8 cellular contexts compared by ENCODE assay signal in genomic region chr11:76444384-76445121, GRCh38. TPM values are rescaled to one million over a fixed set of nuclear protein-coding genes. Genes with fewer than 3 reads are reported as not detected.
A peak's percentile ranks its signal among the peaks of the same experiment; 100 is the strongest.
DNase-seq lines count a peak whose midpoint lies in the region; ATAC-seq, FAIRE-seq and TF ChIP-seq lines count a peak whose summit lies in the region.

EMSY (plus strand) TSS chr11:76445018; CDS start chr11:76446939, 1,921 bp downstream.

- H3K36me3 ChIP-seq in HepG2 (replicated peaks in 1 of 2; ENCODE audit: control insufficient read depth in 1 of 2, insufficient read depth in 2 of 2, low read length in 2 of 2), result peaks cover 2 to 8% of the 10 kb centered on the region in 2 experiments; a peak in 2 of 5 replicates

- TF ChIP-seq POLR2A in HepG2 (IDR thresholded peaks at IDR 0.05; ENCODE audit: insufficient read depth in 1 of 2, low read depth in 2 of 2, low read length in 2 of 2), result peak; percentile 96 to 99

- peak within 1 kb of the TSS; percentile 91 for H3K27ac Mint-ChIP-seq in activated CD4-positive, alpha-beta memory T cell treated with anti-CD3 and anti-CD28 coated beads for 36 hours

- H3K9ac ChIP-seq in HepG2 (ENCODE audit: insufficient read depth, low read depth, low read length), result peak within 1 kb of the TSS; percentile 97

- TF ChIP-seq RAD21 in HepG2 (CRISPR knock-in tag; IDR thresholded peaks at IDR 0.05), result peak; percentile 31; the same call in 1 of the 2 replicates

- peak within 1 kb of the TSS; percentile 85 for H2AFZ ChIP-seq in HepG2 (ENCODE audit: low read length)

- peaks cover 53% of the 10 kb centered on the region for H3K79me2 ChIP-seq in HepG2 (ENCODE audit: insufficient read depth, low read length)

- CTCF ChIA-PET in activated CD4-positive, alpha-beta memory T cell treated with anti-CD3 and anti-CD28 coated beads for 36 hours (lab: Charles Lee), result interaction anchor here (3.1 kb wide), 1 partner anchor 237 kb away, joined by 10 read pairs; the partner anchor contains the start of gene WNT11
- CTCF ChIA-PET in HepG2 (lab: Yijun Ruan, JAX; ENCODE audit: low intra/inter-chr PET ratio, low total read pairs), result no interaction called here

- H3K4me3 Mint-ChIP-seq in activated CD4-positive, alpha-beta memory T cell treated with anti-CD3 and anti-CD28 coated beads for 36 hours, result peak within 1 kb of the TSS; percentile 98

- DNase-seq in CD1c-positive myeloid dendritic cell (ENCODE audit: extremely low spot score), result peak; percentile 97
- peak; percentile 93 for DNase-seq in NCI-H82 treated with DMSO at 0.1 percent for 48 hours (lab: John Stamatoyannopoulos, UW; ENCODE audit: unreplicated experiment)
- DNase-seq in activated CD4-positive, alpha-beta memory T cell treated with anti-CD3 and anti-CD28 coated beads for 36 hours, result peak; percentile 95
- peak; percentile 99 to 100 for DNase-seq in dermis microvascular lymphatic vessel endothelial cell (ENCODE audit: low read depth in 2 of 2)
- DNase-seq in HepG2 (ENCODE audit: low spot score), result peak; percentile 99
- DNase-seq in stimulated activated CD4-positive, alpha-beta T cell treated with anti-CD3 and anti-CD28 coated beads, Interleukin-4, amount 100 ng/mL, for 1 hour, result peak; percentile 87

- H3K9me3 ChIP-seq in HepG2 (ENCODE audit: low read length), result no peaks in the 10 kb centered on the region

- no TSS peak for BruUV-seq in HepG2 (replicated peaks; lab: Mats Ljungman, UMichigan)

- in situ Hi-C loops in HepG2 (cut with HindIII; ENCODE audit: extremely low pct_ligation_motif_present, low pct_unique_long_range_greater_than_20kb), result no loop called here

- H3K4me1 ChIP-seq in HepG2 (ENCODE audit: insufficient read depth, low read length), result peaks cover 23% of the 10 kb centered on the region

- H3K27ac ChIP-seq in HepG2 (ENCODE audit: extremely low read length, insufficient read depth, low read length), result peak within 1 kb of the TSS; percentile 92

- H4K20me1 ChIP-seq in HepG2 (ENCODE audit: insufficient read depth, low read length), result peaks cover 11% of the 10 kb centered on the region; the same call in 1 of the 2 replicates

- TF ChIP-seq EP300 in HepG2 (IDR thresholded peaks at IDR 0.05; ENCODE audit: low read depth in 2 of 2, low read length in 2 of 2) (peak; percentile 16 to 29; a peak in 1 of 4 replicates), HepG2 (CRISPR knock-in tag; IDR thresholded peaks at IDR 0.05; ENCODE audit: borderline replicate concordance) (no peak)

- no peaks in the 10 kb centered on the region; a peak in 1 of 5 replicates for H3K27me3 ChIP-seq in HepG2 (ENCODE audit: control insufficient read depth in 1 of 2, insufficient read depth in 2 of 2, low read length in 2 of 2)

- no peaks in the 10 kb centered on the region for H3K27me3 Mint-ChIP-seq in activated CD4-positive, alpha-beta memory T cell treated with anti-CD3 and anti-CD28 coated beads for 36 hours

- peaks cover 22% of the 10 kb centered on the region for H3K36me3 Mint-ChIP-seq in activated CD4-positive, alpha-beta memory T cell treated with anti-CD3 and anti-CD28 coated beads for 36 hours

- TF ChIP-seq CTCF in HepG2 (CRISPR knock-in tag; IDR thresholded peaks at IDR 0.05), result no peak

- ATAC-seq in GM19438 (IDR thresholded peaks at IDR 0.05; ENCODE audit: low read depth, unreplicated experiment) (peak; percentile 91), HG03575 (IDR thresholded peaks at IDR 0.05; ENCODE audit: extremely low read depth, insufficient number of reproducible peaks, low FRiP score, unreplicated experiment) (peak; percentile 58), HepG2 (peak; percentile 96)

- peak within 1 kb of the TSS; percentile 90 to 93 (median 92) for H3K4me3 ChIP-seq in HepG2 (replicated peaks in 1 of 3; ENCODE audit: insufficient read depth in 1 of 3, low read depth in 2 of 3, low read length in 3 of 3)

- POLR2A ChIA-PET in activated CD4-positive, alpha-beta memory T cell treated with anti-CD3 and anti-CD28 coated beads for 36 hours (lab: Charles Lee), result interaction anchor here (1.6 kb wide), 1 partner anchor 19 kb away, joined by 5 read pairs; no protein-coding TSS in a partner anchor
- POLR2A ChIA-PET in HepG2 (lab: Yijun Ruan, JAX), result interaction anchor here (1.0 kb wide), 1 partner anchor 53 kb away, joined by 4 read pairs; no protein-coding TSS in a partner anchor

- FAIRE-seq in HepG2 (lab: Jason Lieb, UNC), result peak; percentile 100

- peak within 1 kb of the TSS; percentile 95 for H3K4me2 ChIP-seq in HepG2 (ENCODE audit: low read depth, low read length)

- H3K4me1 Mint-ChIP-seq in activated CD4-positive, alpha-beta memory T cell treated with anti-CD3 and anti-CD28 coated beads for 36 hours (ENCODE audit: low read depth), result peaks cover 33% of the 10 kb centered on the region

- intact Hi-C loops in activated CD4-positive, alpha-beta memory T cell treated with anti-CD3 and anti-CD28 coated beads for 36 hours (cut with micrococcal nuclease), result loop anchor here (1.0 to 10.0 kb wide), 8 partner anchors 20 to 1550 kb away; partner anchors contain the start of genes GVQW3, INTS4, LRRC32 and THAP12
- intact Hi-C loops in HepG2 (cut with micrococcal nuclease; ENCODE audit: unreplicated experiment), result loop anchor here (2.0 kb wide), 1 partner anchor 64 kb away; the partner anchor contains the start of genes GVQW3 and THAP12

- no peaks in the 10 kb centered on the region for H3K9me3 Mint-ChIP-seq in activated CD4-positive, alpha-beta memory T cell treated with anti-CD3 and anti-CD28 coated beads for 36 hours

- 1% methylated on average over 36 of the region's 53 CpGs for WGBS in HepG2 (ENCODE audit: low lambda C conversion rate)

TF ChIP-seq in HepG2, 621 proteins besides CTCF, POLR2A, EP300 and RAD21 (continues in another document):
- no peak for TF ChIP-seq KDM6A (CRISPR knock-in tag; IDR thresholded peaks at IDR 0.05; ENCODE audit: low read depth)
- 0 out of 2 replicates have a peak, but pooled peaks have one; percentile 55 for TF ChIP-seq MTERF4 (CRISPR knock-in tag; IDR thresholded peaks at IDR 0.05)
- 0 out of 2 replicates have a peak, but pooled peaks have one; percentile 48 for TF ChIP-seq ZNF101 (CRISPR knock-in tag; IDR thresholded peaks at IDR 0.05; ENCODE audit: borderline replicate concordance, low read depth)
- no peak; the same call in 1 of the 2 replicates for TF ChIP-seq EHMT2 (IDR thresholded peaks at IDR 0.05; ENCODE audit: borderline replicate concordance, low read depth, low read length)

RNA-seq across cellular contexts. Expression of gene EMSY, which starts in this region (rescaled TPM):
- 10 to 100 TPM; 23.5 to 25.4 TPM for total RNA-seq in activated CD4-positive, alpha-beta memory T cell treated with anti-CD3 and anti-CD28 coated beads for 36 hours
- total RNA-seq in dermis microvascular lymphatic vessel endothelial cell, result 7.6 and 13.0 TPM in 2 replicates
- total RNA-seq in HepG2 (2016; rRNA removed; fragmentation: Illumina TruSeq; extraction: Trizol), result 10.6 and 11.6 TPM in 2 replicates
- total RNA-seq in HepG2 (2016; cell fraction: cytosol; rRNA removed; fragmentation: Illumina TruSeq; extraction: Trizol; ENCODE audit: low read depth), result 10.9 and 11.4 TPM in 2 replicates
- total RNA-seq in HepG2 (2016; cell fraction: insoluble cytoplasmic fraction; rRNA removed; fragmentation: Illumina TruSeq; extraction: Trizol), result 9.9 and 11.7 TPM in 2 replicates
- total RNA-seq in HepG2 (2016; cell fraction: membrane; rRNA removed; fragmentation: Illumina TruSeq; extraction: Trizol), result 6.4 and 6.7 TPM in 2 replicates
- 30.0 and 30.3 TPM in 2 replicates for total RNA-seq in HepG2 (2016; cell fraction: nucleus; rRNA removed; fragmentation: Illumina TruSeq; extraction: Trizol)
- 16.6 and 18.5 TPM in 2 replicates for polyA plus RNA-seq in HepG2 (2011; rRNA removed)
- 8.0 and 8.3 TPM in 2 replicates for polyA plus RNA-seq in HepG2 (2011; cell fraction: cytosol; rRNA removed)
- 22.2 and 33.5 TPM in 2 replicates for polyA plus RNA-seq in HepG2 (2011; cell fraction: nucleus; rRNA removed)
- 8.1 and 12.0 TPM in 2 replicates for polyA plus RNA-seq in HepG2 (2012)
- polyA plus RNA-seq in HepG2 (2016; cell fraction: cytosol; fragmentation: Illumina TruSeq; extraction: Trizol; ENCODE audit: low read depth), result 0.51 and 0.80 TPM in 2 replicates
- polyA plus RNA-seq in HepG2 (2016; cell fraction: insoluble cytoplasmic fraction; fragmentation: Illumina TruSeq; extraction: Trizol; ENCODE audit: low read depth), result 10.5 and 12.2 TPM in 2 replicates
- 1.2 and 1.9 TPM in 2 replicates for polyA plus RNA-seq in HepG2 (2016; cell fraction: membrane; fragmentation: Illumina TruSeq; extraction: Trizol; ENCODE audit: low read depth)
- 22.0 and 24.6 TPM in 2 replicates for polyA plus RNA-seq in HepG2 (2016; cell fraction: nucleus; fragmentation: Illumina TruSeq; extraction: Trizol; ENCODE audit: insufficient read depth, low read depth)
- polyA minus RNA-seq in HepG2 (2011; rRNA and poly(A)+ RNA removed; ENCODE audit: low replicate concordance), result 25.3 and 56.5 TPM in 2 replicates
- 7.3 and 8.1 TPM in 2 replicates for polyA minus RNA-seq in HepG2 (2011; cell fraction: cytosol; rRNA and poly(A)+ RNA removed)
- polyA minus RNA-seq in HepG2 (2011; cell fraction: nucleus; rRNA and poly(A)+ RNA removed), result 74.8 and 84.5 TPM in 2 replicates

Comparison
In these comparisons a context has a peak if more than half of its experiments do, and no peak if none do; other contexts are left out.
1. Peak in every context shown above with its lines: DNase-seq, ATAC-seq, H3K4me3 ChIP-seq and H3K27ac ChIP-seq.